Comparison of ENCODE assay signal across 20 cellular contexts in the genomic region with DNA sequence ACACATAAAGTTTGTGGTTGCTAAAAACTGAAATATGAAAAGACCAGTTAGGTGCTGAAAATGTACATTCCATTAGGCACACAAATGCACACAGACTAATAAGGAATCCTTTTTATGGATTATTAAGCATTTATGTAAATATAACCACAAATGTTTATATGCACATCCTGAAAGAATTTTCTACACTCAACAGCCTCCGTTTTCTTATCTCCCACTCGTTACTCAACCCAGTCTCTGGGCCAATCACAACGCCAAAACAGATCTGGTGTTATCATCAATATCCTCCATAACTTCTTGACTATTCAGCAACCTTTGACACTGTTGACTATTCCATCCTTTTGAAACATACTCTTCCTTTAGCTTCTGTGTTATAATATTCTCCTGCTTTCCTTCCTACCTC.
DNase-seq lines count a peak whose midpoint lies in the region; ATAC-seq and TF ChIP-seq lines count a peak whose summit lies in the region.
"Had no signal": no experiment of that assay in that cellular context is flagged by ENCODE, and none has a peak within 500 bp of the region (broad histone marks: within the 10 kb centered on the region; RNA-seq: fewer than 3 reads in every experiment).

No MANE protein-coding gene starts in this region.

- H2BK5ac ChIP-seq in trophoblast cell (ENCODE audit: low read depth, low read length, poor library complexity) = no peak overlapping the region

- H2AK5ac ChIP-seq in trophoblast cell (ENCODE audit: low read length) = no peak overlapping the region

- no CpG with 5 or more reads among the region's 3 CpGs for WGBS in trophoblast cell (ENCODE audit: extremely low coverage, insufficient coverage, insufficient read length)

- H3K79me1 ChIP-seq in trophoblast cell (ENCODE audit: low read length) = peaks cover 8% of the 10 kb centered on the region

- no peaks in the 10 kb centered on the region for H3K79me2 ChIP-seq in trophoblast cell (ENCODE audit: control insufficient read depth, insufficient read depth, low read length, poor library complexity)

- no peak for TF ChIP-seq CTCF in fibroblast of villous mesenchyme (IDR thresholded peaks at IDR 0.05; ENCODE audit: insufficient read depth, low read depth, low read length)

- no peak overlapping the region for H4K12ac ChIP-seq in trophoblast cell (ENCODE audit: low read depth, low read length)

- DNase-seq in EL (peak; percentile 47), amniotic epithelial cell (ENCODE audit: low read depth) (peak; percentile 98), fibroblast of villous mesenchyme (ENCODE audit: low read depth) (peak; percentile 97), trophoblast cell (peak in 1 of 2 donors; percentile 50), anterior cingulate cortex (lab: John Stamatoyannopoulos, UW) (no peak)
- DNase-seq: C1 segment of cervical spinal cord, DMS 273 treated with DMSO at 0.1 percent for 48 hours, DND-41, GDM1, GOT3, KG1, NCI-H1105 treated with DMSO at 0.1 percent for 48 hours, NCI-H1694, NCI-H2081 treated with DMSO at 0.1 percent for 48 hours, NCI-H510A treated with DMSO at 0.1 percent for 48 hours, NCI-H82, OCI-M1, SHP77 treated with DMSO at 0.1 percent for 48 hours had no signal

- no peak overlapping the region for H3K4me2 ChIP-seq in trophoblast cell (ENCODE audit: low read length)

- no peak overlapping the region for H2AFZ ChIP-seq in trophoblast cell (ENCODE audit: insufficient read depth, low read length, poor library complexity)

- no peak overlapping the region for H3K23ac ChIP-seq in trophoblast cell (ENCODE audit: low read length)

- no peak for ATAC-seq in GM18861 (IDR thresholded peaks at IDR 0.05; ENCODE audit: unreplicated experiment)
- no peak for ATAC-seq in GM21381 (IDR thresholded peaks at IDR 0.05; ENCODE audit: unreplicated experiment)

- no peak overlapping the region for H4K8ac ChIP-seq in trophoblast cell (ENCODE audit: low read depth, low read length)

- peak overlapping the region; percentile 38 for H3K27ac ChIP-seq in trophoblast cell (ENCODE audit: low read depth, low read length)

- H3K14ac ChIP-seq in trophoblast cell (ENCODE audit: low read length) = no peak overlapping the region

- no peaks in the 10 kb centered on the region for H3K36me3 ChIP-seq in trophoblast cell (ENCODE audit: control insufficient read depth in 1 of 2, insufficient read depth in 2 of 2, low read length in 2 of 2)

- H3K9me3 ChIP-seq in trophoblast cell (ENCODE audit: insufficient read depth, low read depth, low read length) = no peaks in the 10 kb centered on the region

- no peak overlapping the region for H2BK12ac ChIP-seq in trophoblast cell (ENCODE audit: low read length)

- H3K4me3 ChIP-seq in fibroblast of villous mesenchyme (ENCODE audit: low read depth, low read length) (no peak overlapping the region), trophoblast cell (ENCODE audit: low read depth, low read length) (no peak overlapping the region)

- H4K91ac ChIP-seq in trophoblast cell (ENCODE audit: low read depth, low read length) = no peak overlapping the region

- no peak overlapping the region for H3K4ac ChIP-seq in trophoblast cell (ENCODE audit: low read depth, low read length)

- H3K4me1 ChIP-seq in trophoblast cell (ENCODE audit: control insufficient read depth in 1 of 2, insufficient read depth in 2 of 2, low read length in 2 of 2) = peaks cover 3 to 8% of the 10 kb centered on the region in 2 experiments

- no peaks in the 10 kb centered on the region for H3K27me3 ChIP-seq in trophoblast cell (ENCODE audit: insufficient read depth, low read length)

- H3K9ac ChIP-seq in trophoblast cell (ENCODE audit: low read length) = no peak overlapping the region

- no peak overlapping the region for H2BK120ac ChIP-seq in trophoblast cell (ENCODE audit: insufficient read depth, low read length, poor library complexity)

- H3K18ac ChIP-seq in trophoblast cell (ENCODE audit: low read length) = no peak overlapping the region

Comparison
In these comparisons a context has a peak if more than half of its experiments do, and no peak if none do; other contexts are left out.
1. DNase-seq: peak in EL (single experiment), amniotic epithelial cell (single experiment) and fibroblast of villous mesenchyme (single experiment); none in anterior cingulate cortex (0 of 58).